In the genomic region with DNA sequence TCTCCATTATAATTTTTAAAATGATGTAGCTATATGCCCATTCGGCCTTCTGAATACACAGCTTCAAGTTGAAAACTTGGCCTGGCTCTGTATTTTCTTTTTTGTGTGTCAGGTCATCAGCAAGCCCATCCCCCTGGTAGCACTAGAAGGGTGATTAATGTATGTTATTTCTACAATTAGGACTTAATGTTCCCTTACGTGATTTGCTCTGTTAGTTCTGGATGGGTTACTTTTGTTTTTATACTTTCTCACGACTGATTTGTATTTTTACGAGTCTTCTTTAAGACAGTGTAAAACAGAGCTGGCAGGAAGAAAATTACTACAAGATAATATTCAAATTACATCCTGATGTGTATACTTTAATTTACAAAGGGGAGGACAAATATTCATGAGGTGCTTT, we compare ENCODE assay signal across 32 cellular contexts.
A peak's percentile ranks its signal among the peaks of the same experiment; 100 is the strongest.
DNase-seq lines count a peak whose midpoint lies in the region; ATAC-seq and TF ChIP-seq lines count a peak whose summit lies in the region.
"Had no signal": no experiment of that assay in that cellular context is flagged by ENCODE, and none has a peak within 500 bp of the region (broad histone marks: within the 10 kb centered on the region; RNA-seq: fewer than 3 reads in every experiment).

No MANE protein-coding gene starts in this region.

- H3K4me3 ChIP-seq in transverse colon, result no peak overlapping the region
- H3K4me3 ChIP-seq: ascending aorta, cardiac muscle cell, coronary artery, HAP-1, neural progenitor cell, right lobe of liver, stomach, tibial artery had no signal

- peak; percentile 27 for TF ChIP-seq EP300 in transverse colon (IDR thresholded peaks at IDR 0.05; ENCODE audit: low read depth)

- no peaks in the 10 kb centered on the region for H3K4me1 Mint-ChIP-seq in activated T-cell treated with anti-CD3 and anti-CD28 coated beads, Interleukin-2, amount 50 U/mL, for 72 hours (ENCODE audit: low read depth)
- H3K4me1 Mint-ChIP-seq: activated CD4-positive, alpha-beta T cell treated with anti-CD3 and anti-CD28 coated beads, Interleukin-2, amount 10 ng/mL, durations not matched to agents 24 days and 14 days; B cell; CD8-positive, alpha-beta memory T cell; neural progenitor cell had no signal

- no peak overlapping the region for H3K27ac ChIP-seq in transverse colon
- H3K27ac ChIP-seq: ascending aorta, cardiac muscle cell, coronary artery, neural progenitor cell, parathyroid adenoma, right lobe of liver, stomach, tibial artery had no signal

- H3K4me3 Mint-ChIP-seq in activated T-cell treated with anti-CD3 and anti-CD28 coated beads, Interleukin-2, amount 50 U/mL, for 72 hours, result no peak overlapping the region
- H3K4me3 Mint-ChIP-seq: activated CD4-positive, alpha-beta T cell treated with anti-CD3 and anti-CD28 coated beads, Interleukin-2, amount 10 ng/mL, durations not matched to agents 24 days and 14 days; activated T-cell treated with anti-CD3 and anti-CD28 coated beads, Interleukin-2, amount 50 U/mL, for 4 hours; B cell; CD8-positive, alpha-beta memory T cell; neural progenitor cell; T-helper 2 cell treated with Interferon-gamma antibody and Interleukin-4, amounts not matched to agents 5 μg/mL and 100 μg/mL, for 36 hours had no signal

- intact Hi-C loops in transverse colon (cut with DNase I; ENCODE audit: low total_unique reads), result no loop called here

- H3K9me3 ChIP-seq in transverse colon, result no peaks in the 10 kb centered on the region
- H3K9me3 ChIP-seq: ascending aorta, HAP-1, right lobe of liver, stomach, tibial artery had no signal

- H3K36me3 ChIP-seq in transverse colon, result no peaks in the 10 kb centered on the region
- H3K36me3 ChIP-seq: ascending aorta, cardiac muscle cell, HAP-1, neural progenitor cell, right lobe of liver, stomach, tibial artery had no signal

- H3K36me3 Mint-ChIP-seq in activated T-cell treated with anti-CD3 and anti-CD28 coated beads, Interleukin-2, amount 50 U/mL, for 72 hours (ENCODE audit: insufficient read depth in 2 of 2), result no peaks in the 10 kb centered on the region
- H3K36me3 Mint-ChIP-seq: neural progenitor cell had no signal

- H3K27me3 ChIP-seq in transverse colon, result no peaks in the 10 kb centered on the region
- H3K27me3 ChIP-seq: ascending aorta, cardiac muscle cell, neural progenitor cell, right lobe of liver, stomach, tibial artery had no signal

- peaks cover 3% of the 10 kb centered on the region in 2 donors for H3K9me3 Mint-ChIP-seq in activated T-cell treated with anti-CD3 and anti-CD28 coated beads, Interleukin-2, amount 50 U/mL, for 72 hours
- H3K9me3 Mint-ChIP-seq: activated CD4-positive, alpha-beta T cell treated with anti-CD3 and anti-CD28 coated beads, Interleukin-2, amount 10 ng/mL, durations not matched to agents 24 days and 14 days; neural progenitor cell; T-helper 2 cell treated with Interferon-gamma antibody and Interleukin-4, amounts not matched to agents 5 μg/mL and 100 μg/mL, for 36 hours had no signal

- in situ Hi-C loops in transverse colon (cut with MboI; ENCODE audit: low pct_ligation_motif_present in 1 of 4, low pct_unique_long_range_greater_than_20kb in 1 of 4, low sequenced_read_pairs in 3 of 4), result no loop called here
- in situ Hi-C loops in GM13976 (cut with MboI; ENCODE audit: low sequenced_read_pairs, unreplicated experiment), result no loop called here

- WGBS in transverse colon (ENCODE audit: low coverage in 1 of 2), 2 donors, result 47 to 49% methylated on average over 3 to 4 of the region's 4 CpGs

- no peak for DNase-seq in activated T-cell treated with anti-CD3 and anti-CD28 coated beads, Interleukin-2, amount 50 U/mL, for 72 hours
- no peak for DNase-seq in activated T-cell treated with anti-CD3 and anti-CD28 coated beads, Interleukin-2, amount 50 U/mL, for 1 hour
- DNase-seq in NCI-H748 (lab: John Stamatoyannopoulos, UW; ENCODE audit: unreplicated experiment) (peak; percentile 38), kidney glomerular epithelial cell (lab: John Stamatoyannopoulos, UW) (peak; percentile 15), transverse colon (no peak), GM13976 (ENCODE audit: low spot score) (no peak)
- no peak for DNase-seq in activated CD4-positive, CD25-positive, alpha-beta regulatory T cell treated with anti-CD3 and anti-CD28 coated beads, Interleukin-2, amount 50 U/mL, for 72 hours
- DNase-seq: activated CD4-positive, alpha-beta T cell treated with anti-CD3 and anti-CD28 coated beads, Interleukin-2, amount 10 ng/mL, durations not matched to agents 24 days and 14 days; activated gamma-delta T cell treated with Interleukin-2 at 50 U/mL for 16 hours; activated T-cell treated with anti-CD3 and anti-CD28 coated beads, Interleukin-2, amount 50 U/mL, for 4 hours; CD8-positive, alpha-beta memory T cell; DMS153; effector memory CD4-positive, alpha-beta T cell; foreskin fibroblast; head of caudate nucleus; left ventricle myocardium superior; NCI-H510A; right lobe of liver; SIG-M5; stomach; tibial artery had no signal

- ATAC-seq in activated T-cell treated with anti-CD3 and anti-CD28 coated beads, Interleukin-2, amount 50 U/mL, for 72 hours (replicated peaks in 1 of 2), result no peak
- no peak for ATAC-seq in HG03108 (IDR thresholded peaks at IDR 0.05; ENCODE audit: unreplicated experiment)
- ATAC-seq: activated T-cell treated with anti-CD3 and anti-CD28 coated beads, Interleukin-2, amount 50 U/mL, for 4 hours; esophagus mucosa; left ventricle myocardium superior; Panc1; right lobe of liver had no signal

- H3K4me1 ChIP-seq in transverse colon, result no peaks in the 10 kb centered on the region
- H3K4me1 ChIP-seq: HAP-1, neural progenitor cell, parathyroid adenoma, right lobe of liver had no signal

- peak overlapping the region; percentile 9 for H3K27ac Mint-ChIP-seq in activated T-cell treated with anti-CD3 and anti-CD28 coated beads, Interleukin-2, amount 50 U/mL, for 72 hours
- H3K27ac Mint-ChIP-seq: activated CD4-positive, alpha-beta T cell treated with anti-CD3 and anti-CD28 coated beads, Interleukin-2, amount 10 ng/mL, durations not matched to agents 24 days and 14 days; B cell; CD8-positive, alpha-beta memory T cell; neural progenitor cell; T-helper 2 cell treated with Interferon-gamma antibody and Interleukin-4, amounts not matched to agents 5 μg/mL and 100 μg/mL, for 36 hours had no signal

- no peak for TF ChIP-seq POLR2A in transverse colon (IDR thresholded peaks at IDR 0.05)

- TF ChIP-seq CTCF in transverse colon (IDR thresholded peaks at IDR 0.05), result no peak
- TF ChIP-seq CTCF in GM13976 (IDR thresholded peaks at IDR 0.05; ENCODE audit: borderline replicate concordance, control extremely low read depth, extremely low read depth, insufficient read depth, missing control alignments), result no peak

- H3K27me3 Mint-ChIP-seq in activated T-cell treated with anti-CD3 and anti-CD28 coated beads, Interleukin-2, amount 50 U/mL, for 72 hours (ENCODE audit: low read depth), result no peaks in the 10 kb centered on the region
- H3K27me3 Mint-ChIP-seq: activated CD4-positive, alpha-beta T cell treated with anti-CD3 and anti-CD28 coated beads, Interleukin-2, amount 10 ng/mL, durations not matched to agents 24 days and 14 days; B cell; CD8-positive, alpha-beta memory T cell had no signal

Comparison
In these comparisons a context has a peak if more than half of its experiments do, and no peak if none do; other contexts are left out.
1. DNase-seq: peak in NCI-H748 (single experiment) and kidney glomerular epithelial cell (single experiment); none in activated T-cell treated with anti-CD3 and anti-CD28 coated beads, Interleukin-2, amount 50 U/mL, for 72 hours (0 of 2), activated T-cell treated with anti-CD3 and anti-CD28 coated beads, Interleukin-2, amount 50 U/mL, for 1 hour (single experiment), transverse colon (single experiment), GM13976 (single experiment) and activated CD4-positive, CD25-positive, alpha-beta regulatory T cell treated with anti-CD3 and anti-CD28 coated beads, Interleukin-2, amount 50 U/mL, for 72 hours (single experiment).